Comparison of ENCODE assay signal across 28 cellular contexts in the genomic region with DNA sequence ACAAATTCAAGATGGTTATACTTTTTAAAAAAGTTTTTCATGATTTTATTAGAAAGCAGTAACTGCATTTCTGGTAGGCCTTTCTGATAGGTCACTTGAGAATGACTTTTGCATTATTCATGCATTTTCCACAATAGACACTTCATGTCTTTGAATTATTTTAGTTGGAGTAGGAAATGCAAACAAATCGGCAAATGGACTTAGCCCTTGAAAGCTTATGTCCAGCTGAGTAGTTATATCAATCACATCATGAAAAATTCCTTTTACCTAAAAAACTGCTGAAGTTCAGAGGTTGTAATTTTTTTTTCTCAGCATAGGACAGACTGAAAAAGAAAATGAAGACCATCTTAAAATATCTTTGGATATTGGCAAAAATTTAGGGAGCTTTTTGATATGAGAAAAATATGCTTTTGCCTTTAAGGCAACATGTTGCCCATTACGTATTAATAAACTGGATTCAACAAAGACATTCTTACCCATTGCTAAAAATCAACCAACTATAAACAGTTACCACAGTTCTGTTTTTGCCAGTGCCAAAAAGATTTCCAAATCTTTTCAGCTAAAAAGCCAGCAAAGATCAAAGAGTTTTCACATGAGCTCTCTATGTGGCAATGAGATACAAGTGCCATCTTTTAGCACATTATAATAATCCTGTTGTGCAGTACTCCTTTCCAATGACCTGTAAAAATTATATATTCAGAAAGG. TPM values are rescaled to one million over a fixed set of nuclear protein-coding genes. Genes with fewer than 3 reads are reported as not detected.
A peak's percentile ranks its signal among the peaks of the same experiment; 100 is the strongest.
DNase-seq lines count a peak whose midpoint lies in the region; ATAC-seq, FAIRE-seq and TF ChIP-seq lines count a peak whose summit lies in the region.
"Had no signal": no experiment of that assay in that cellular context is flagged by ENCODE, and none has a peak within 500 bp of the region (broad histone marks: within the 10 kb centered on the region; RNA-seq: fewer than 3 reads in every experiment).

No MANE protein-coding gene starts in this region.

- TF ChIP-seq RAD21 in HepG2 (CRISPR knock-in tag; IDR thresholded peaks at IDR 0.05) = no peak

- WGBS in HepG2 (ENCODE audit: low lambda C conversion rate) = 82% methylated on average over 2 of the region's 2 CpGs
- WGBS in neuronal stem cell (ENCODE audit: extremely low coverage in 2 of 2, insufficient read length in 2 of 2, insufficient replicate concordance in 1 of 2), 2 donors = no CpG with 5 or more reads among the region's 2 CpGs

- H4K20me1 ChIP-seq in HepG2 (ENCODE audit: insufficient read depth, low read length) = no peaks in the 10 kb centered on the region
- no peaks in the 10 kb centered on the region for H4K20me1 ChIP-seq in Karpas-422 (ENCODE audit: insufficient read depth, low read depth, low read length)

- no peaks in the 10 kb centered on the region for H3K9me3 ChIP-seq in HepG2 (ENCODE audit: low read length)
- H3K9me3 ChIP-seq in Karpas-422 (ENCODE audit: low read length) = no peaks in the 10 kb centered on the region
- no peaks in the 10 kb centered on the region for H3K9me3 ChIP-seq in neuronal stem cell (replicated peaks in 1 of 2; ENCODE audit: control insufficient read depth in 2 of 2, insufficient read depth in 1 of 2, low read depth in 1 of 2, low read length in 2 of 2)
- H3K9me3 ChIP-seq: Caco-2 had no signal

- no peak overlapping the region for H2AK5ac ChIP-seq in neuronal stem cell (ENCODE audit: low read depth, low read length)

- peaks cover 0 to 16% of the 10 kb centered on the region in 2 experiments; a peak in 2 of 5 replicates for H3K36me3 ChIP-seq in HepG2 (replicated peaks in 1 of 2; ENCODE audit: control insufficient read depth in 1 of 2, insufficient read depth in 2 of 2, low read length in 2 of 2)
- no peaks in the 10 kb centered on the region for H3K36me3 ChIP-seq in Karpas-422 (ENCODE audit: insufficient read depth, low read length)
- peaks cover 12 to 57% of the 10 kb centered on the region in 2 donors for H3K36me3 ChIP-seq in neuronal stem cell (replicated peaks in 1 of 2; ENCODE audit: control insufficient read depth in 2 of 2, insufficient read depth in 2 of 2, low read length in 2 of 2)

- no peak overlapping the region for H2BK15ac ChIP-seq in neuronal stem cell (ENCODE audit: low read length)

- no peak overlapping the region for H3K9ac ChIP-seq in HepG2 (ENCODE audit: insufficient read depth, low read depth, low read length)
- H3K9ac ChIP-seq in Karpas-422 (ENCODE audit: low read length) = no peak overlapping the region
- H3K9ac ChIP-seq in neuronal stem cell (ENCODE audit: low read depth, low read length, poor library complexity) = no peak overlapping the region
- H3K9ac ChIP-seq: KMS-11 had no signal

- peaks cover 15% of the 10 kb centered on the region for H3K4me1 ChIP-seq in HepG2 (ENCODE audit: insufficient read depth, low read length)
- no peaks in the 10 kb centered on the region for H3K4me1 ChIP-seq in Karpas-422 (ENCODE audit: low read length)
- H3K4me1 ChIP-seq in neuronal stem cell (ENCODE audit: control insufficient read depth in 2 of 2, insufficient read depth in 1 of 2, low read depth in 1 of 2, low read length in 2 of 2) = peaks cover 3 to 13% of the 10 kb centered on the region in 2 donors
- H3K4me1 ChIP-seq: Caco-2 had no signal

- H3K27me3 ChIP-seq in HepG2 (ENCODE audit: control insufficient read depth in 1 of 2, insufficient read depth in 2 of 2, low read length in 2 of 2) = no peaks in the 10 kb centered on the region
- no peaks in the 10 kb centered on the region for H3K27me3 ChIP-seq in Karpas-422 (ENCODE audit: low read length)
- no peaks in the 10 kb centered on the region for H3K27me3 ChIP-seq in neuronal stem cell (ENCODE audit: control insufficient read depth in 3 of 3, insufficient read depth in 3 of 3, low read depth in 1 of 3, low read length in 3 of 3)

- no peak overlapping the region for H3K18ac ChIP-seq in neuronal stem cell (ENCODE audit: low read length)

- peak; percentile 23 for DNase-seq in NCI-H774 (lab: John Stamatoyannopoulos, UW)
- DNase-seq in astrocyte of the hippocampus (ENCODE audit: low read depth, low spot score) = peak; percentile 26
- DNase-seq in HepG2 (ENCODE audit: low spot score) = peak; percentile 54
- no peak for DNase-seq in Karpas-422
- no peak for DNase-seq in stimulated activated CD4-positive, alpha-beta T cell treated with anti-CD3 and anti-CD28 coated beads, Interleukin-4, amount 100 ng/mL, for 24 hours
- no peak for DNase-seq in neuronal stem cell (ENCODE audit: low spot score)
- DNase-seq: Caco-2; CD8-positive, alpha-beta T cell; HCEC 1CT; NCI-H1092; NCI-H1417 treated with DMSO at 0.1 percent for 48 hours; NCI-H1694 treated with DMSO at 0.1 percent for 48 hours; NCI-H2081; NCI-H2171; NCI-H226; NCI-H510A; NCI-H69; SHP77 had no signal

- H3K79me1 ChIP-seq in neuronal stem cell (ENCODE audit: low read depth, low read length) = no peaks in the 10 kb centered on the region

- no peak overlapping the region for H3K27ac ChIP-seq in HepG2 (ENCODE audit: extremely low read length, insufficient read depth, low read length)
- no peak overlapping the region for H3K27ac ChIP-seq in Karpas-422 (ENCODE audit: low read length)
- no peak overlapping the region for H3K27ac ChIP-seq in neuronal stem cell (replicated peaks; ENCODE audit: low read length)
- H3K27ac ChIP-seq: C4-2B, KMS-11, RWPE1 had no signal

- TF ChIP-seq EP300 in HepG2 (IDR thresholded peaks at IDR 0.05; ENCODE audit: low read depth in 2 of 2, low read length in 2 of 2) (no peak), HepG2 (CRISPR knock-in tag; IDR thresholded peaks at IDR 0.05; ENCODE audit: borderline replicate concordance) (no peak)

- CTCF ChIA-PET in HepG2 (lab: Yijun Ruan, JAX; ENCODE audit: low intra/inter-chr PET ratio, low total read pairs) = no interaction called here

- H3K4me2 ChIP-seq in HepG2 (ENCODE audit: low read depth, low read length) = no peak overlapping the region
- H3K4me2 ChIP-seq in Karpas-422 (ENCODE audit: low read depth, low read length, poor library complexity, severe bottlenecking) = no peak overlapping the region
- H3K4me2 ChIP-seq in neuronal stem cell (ENCODE audit: insufficient read depth, low read length, poor library complexity, severe bottlenecking) = no peak overlapping the region
- H3K4me2 ChIP-seq: KMS-11 had no signal

- no peak overlapping the region for H2BK12ac ChIP-seq in neuronal stem cell (ENCODE audit: low read length)

- no peak for TF ChIP-seq POLR2A in HepG2 (IDR thresholded peaks at IDR 0.05; ENCODE audit: insufficient read depth in 1 of 2, low read depth in 2 of 2, low read length in 2 of 2)

- no peak overlapping the region for H2BK5ac ChIP-seq in neuronal stem cell (ENCODE audit: low read length)

- no peak overlapping the region for H3K23ac ChIP-seq in neuronal stem cell (ENCODE audit: low read depth, low read length, poor library complexity)

- no peak overlapping the region for H3K4ac ChIP-seq in neuronal stem cell (ENCODE audit: low read length)

- in situ Hi-C loops in HepG2 (cut with HindIII; ENCODE audit: extremely low pct_ligation_motif_present, low pct_unique_long_range_greater_than_20kb) = no loop called here

- BruUV-seq in HepG2 (replicated peaks; lab: Mats Ljungman, UMichigan) = no TSS peak

- no peak overlapping the region for H2BK120ac ChIP-seq in neuronal stem cell (ENCODE audit: low read depth, low read length)

- H2AFZ ChIP-seq in HepG2 (ENCODE audit: low read length) (no peak overlapping the region), Karpas-422 (ENCODE audit: low read length) (no peak overlapping the region), neuronal stem cell (ENCODE audit: low read length) (no peak overlapping the region)

- H3K79me2 ChIP-seq in HepG2 (ENCODE audit: insufficient read depth, low read length) = no peaks in the 10 kb centered on the region
- H3K79me2 ChIP-seq in Karpas-422 (ENCODE audit: low read length) = no peaks in the 10 kb centered on the region

- ATAC-seq in HepG2 (no peak; the same call in 2 of the 3 replicates), GM21447 (IDR thresholded peaks at IDR 0.05; ENCODE audit: unreplicated experiment) (no peak)
- ATAC-seq: CD8-positive, alpha-beta T cell; Panc1 had no signal

- FAIRE-seq in HepG2 (lab: Jason Lieb, UNC) = no peak
- FAIRE-seq: G401.6, H1, HTR-8/SVneo had no signal

- no peak overlapping the region for H4K91ac ChIP-seq in neuronal stem cell (ENCODE audit: low read depth, low read length, poor library complexity)

- TF ChIP-seq CTCF in HepG2 (CRISPR knock-in tag; IDR thresholded peaks at IDR 0.05) = no peak

- POLR2A ChIA-PET in HepG2 (lab: Yijun Ruan, JAX) = no interaction called here

- H3K4me3 ChIP-seq in HepG2 (replicated peaks in 1 of 3; ENCODE audit: insufficient read depth in 1 of 3, low read depth in 2 of 3, low read length in 3 of 3) (no peak overlapping the region), Karpas-422 (ENCODE audit: low read length) (no peak overlapping the region), neuronal stem cell (ENCODE audit: low read length in 2 of 2) (no peak overlapping the region)

- intact Hi-C loops in HepG2 (cut with micrococcal nuclease; ENCODE audit: unreplicated experiment) = loop anchor here (5.0 kb wide), 1 partner anchor 45 kb away; the partner anchor contains the start of gene FRZB

- H3K9me2 ChIP-seq in Karpas-422 (replicated peaks; ENCODE audit: insufficient read depth, low read length) = no peaks in the 10 kb centered on the region

- H3K14ac ChIP-seq in neuronal stem cell (ENCODE audit: low read length) = no peak overlapping the region

- no peak overlapping the region for H4K8ac ChIP-seq in neuronal stem cell (ENCODE audit: low read depth, low read length)

RNA-seq across cellular contexts. Expression of gene FRZB, which starts 45.5 kb away (rescaled TPM):
- total RNA-seq in HepG2 (2016; rRNA removed; fragmentation: Illumina TruSeq; extraction: Trizol) = 0.04 TPM in 1 of 2 replicates, not detected in the other
- total RNA-seq in HepG2 (2016; cell fraction: cytosol; rRNA removed; fragmentation: Illumina TruSeq; extraction: Trizol; ENCODE audit: low read depth) = not detected in 2 replicates
- 0.04 TPM in 1 of 2 replicates, not detected in the other for total RNA-seq in HepG2 (2016; cell fraction: insoluble cytoplasmic fraction; rRNA removed; fragmentation: Illumina TruSeq; extraction: Trizol)
- 0.03 TPM in 1 of 2 replicates, not detected in the other for total RNA-seq in HepG2 (2016; cell fraction: membrane; rRNA removed; fragmentation: Illumina TruSeq; extraction: Trizol)
- 0.16 and 0.25 TPM in 2 replicates for total RNA-seq in HepG2 (2016; cell fraction: nucleus; rRNA removed; fragmentation: Illumina TruSeq; extraction: Trizol)
- polyA plus RNA-seq in HepG2 (2011; rRNA removed) = 0.86 and 1.2 TPM in 2 replicates
- polyA plus RNA-seq in HepG2 (2011; cell fraction: cytosol; rRNA removed) = 0.67 and 0.68 TPM in 2 replicates
- polyA plus RNA-seq in HepG2 (2011; cell fraction: nucleus; rRNA removed) = 0.74 and 0.85 TPM in 2 replicates
- polyA plus RNA-seq in HepG2 (2012) = 1.0 and 1.8 TPM in 2 replicates
- polyA plus RNA-seq in HepG2 (2016; cell fraction: cytosol; fragmentation: Illumina TruSeq; extraction: Trizol; ENCODE audit: low read depth) = 0.03 and 0.09 TPM in 2 replicates
- polyA plus RNA-seq in HepG2 (2016; cell fraction: insoluble cytoplasmic fraction; fragmentation: Illumina TruSeq; extraction: Trizol; ENCODE audit: low read depth) = 0.07 and 0.08 TPM in 2 replicates
- polyA plus RNA-seq in HepG2 (2016; cell fraction: membrane; fragmentation: Illumina TruSeq; extraction: Trizol; ENCODE audit: low read depth) = not detected in 2 replicates
- 0.14 and 0.28 TPM in 2 replicates for polyA plus RNA-seq in HepG2 (2016; cell fraction: nucleus; fragmentation: Illumina TruSeq; extraction: Trizol; ENCODE audit: insufficient read depth, low read depth)
- polyA minus RNA-seq in HepG2 (2011; rRNA and poly(A)+ RNA removed; ENCODE audit: low replicate concordance) = 1.2 TPM in 1 of 2 replicates, not detected in the other
- polyA minus RNA-seq in HepG2 (2011; cell fraction: cytosol; rRNA and poly(A)+ RNA removed) = 0.53 and 0.69 TPM in 2 replicates
- polyA minus RNA-seq in HepG2 (2011; cell fraction: nucleus; rRNA and poly(A)+ RNA removed) = 1.4 and 1.6 TPM in 2 replicates
- total RNA-seq in Karpas-422 (2014; rRNA removed; shearing (Covaris generic); ENCODE audit: low replicate concordance) = not detected in 2 replicates
- polyA plus RNA-seq in neuronal stem cell (2013, experiment 1 of 2) = 146 TPM
- 146 TPM for polyA plus RNA-seq in neuronal stem cell (2013, experiment 2 of 2)
- total RNA-seq: B cell; Caco-2; CD8-positive, alpha-beta T cell; SK-MEL-5 had no signal

Comparison
In these comparisons a context has a peak if more than half of its experiments do, and no peak if none do; other contexts are left out.
1. DNase-seq: peak in NCI-H774 (single experiment), astrocyte of the hippocampus (single experiment) and HepG2 (single experiment); none in Karpas-422 (single experiment), stimulated activated CD4-positive, alpha-beta T cell treated with anti-CD3 and anti-CD28 coated beads, Interleukin-4, amount 100 ng/mL, for 24 hours (single experiment) and neuronal stem cell (single experiment).